ENCODE assay signal across 8 cellular contexts in the genomic region with DNA sequence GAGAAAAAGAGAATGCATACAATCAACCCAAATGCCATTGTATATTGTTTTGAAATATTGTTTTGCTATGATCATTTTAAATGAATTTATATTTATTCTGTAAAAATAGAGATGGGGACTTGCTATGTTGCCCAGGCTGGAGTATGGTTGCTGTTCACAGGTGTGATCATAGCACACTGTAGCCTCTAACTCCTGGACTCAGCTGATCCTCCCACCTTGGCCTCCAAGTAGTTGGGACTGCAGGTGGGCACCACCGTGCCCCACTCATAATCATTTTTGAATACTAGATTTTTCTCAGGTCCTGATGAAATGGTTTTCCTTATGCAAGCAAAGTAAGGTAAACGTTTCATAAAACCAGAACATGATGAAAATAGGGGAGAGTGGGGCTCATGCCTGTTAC.
"Had no signal": no experiment of that assay in that cellular context is flagged by ENCODE, and none has a peak within 500 bp of the region (broad histone marks: within the 10 kb centered on the region; RNA-seq: fewer than 3 reads in every experiment).

No MANE protein-coding gene starts in this region.

- FAIRE-seq: G401.6, GM12878, GM12891, GM12892, GM18507, GM19239 had no signal

- H3K4me3 ChIP-seq: GM12878 had no signal

- ATAC-seq: GM12878 had no signal

- DNase-seq: GDM1, GF-D8 had no signal
